ENCODE assay signal across 17 cellular contexts in the genomic region with DNA sequence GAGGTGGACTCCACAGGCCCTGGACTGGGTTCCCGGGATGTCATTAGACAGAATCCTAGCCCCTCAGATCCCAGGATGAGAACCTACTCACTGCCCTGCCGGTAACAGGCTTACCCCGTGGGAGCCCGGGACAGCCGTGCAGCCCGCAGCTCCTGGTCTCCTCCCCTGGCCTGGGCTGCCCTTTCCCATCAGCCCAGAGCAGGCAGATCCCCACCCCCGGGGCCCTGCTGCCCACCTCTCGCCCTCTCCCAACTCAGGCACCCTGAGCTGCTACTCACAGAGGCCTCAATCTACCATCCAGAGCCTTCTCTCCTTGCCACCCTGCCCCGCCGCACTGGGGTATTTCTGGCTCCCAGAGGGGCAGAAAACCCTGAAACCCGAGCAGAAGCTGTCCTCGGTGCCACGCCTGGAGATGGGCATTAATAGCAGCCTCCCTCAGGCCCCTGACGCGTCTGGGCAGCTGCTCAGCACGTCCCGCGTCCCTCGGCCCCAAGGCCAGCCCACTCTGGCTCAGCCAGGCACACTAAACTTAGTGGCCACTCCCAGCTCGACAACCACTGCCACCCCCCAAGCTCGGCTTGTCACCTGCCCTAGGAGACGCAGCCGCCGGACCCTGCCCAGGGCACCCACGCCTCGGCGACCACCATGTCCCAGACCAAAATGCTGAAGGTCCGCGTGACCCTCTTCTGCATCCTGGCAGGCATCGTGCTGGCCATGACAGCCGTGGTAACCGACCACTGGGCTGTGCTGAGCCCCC. TPM values are rescaled to one million over a fixed set of nuclear protein-coding genes. Genes with fewer than 3 reads are reported as not detected.
DNase-seq lines count a peak whose midpoint lies in the region; ATAC-seq, FAIRE-seq and TF ChIP-seq lines count a peak whose summit lies in the region.
"Had no signal": no experiment of that assay in that cellular context is flagged by ENCODE, and none has a peak within 500 bp of the region (broad histone marks: within the 10 kb centered on the region; RNA-seq: fewer than 3 reads in every experiment).

A gene with protein sequence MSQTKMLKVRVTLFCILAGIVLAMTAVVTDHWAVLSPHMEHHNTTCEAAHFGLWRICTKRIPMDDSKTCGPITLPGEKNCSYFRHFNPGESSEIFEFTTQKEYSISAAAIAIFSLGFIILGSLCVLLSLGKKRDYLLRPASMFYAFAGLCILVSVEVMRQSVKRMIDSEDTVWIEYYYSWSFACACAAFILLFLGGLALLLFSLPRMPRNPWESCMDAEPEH (plus strand): TSS at position 539 of the 757 bp plus-strand sequence. CDS start 107 bp downstream, at position 646.

- H3K9ac ChIP-seq in H1 (replicated peaks in 1 of 4; ENCODE audit: extremely low read depth in 1 of 4, low read depth in 3 of 4, low read length in 3 of 4) (no peak within 1 kb of the TSS), skeletal muscle tissue (ENCODE audit: low read depth in 1 of 3, low read length in 3 of 3) (peak within 1 kb of the TSS; percentile 87 to 100 (median 96))

- peak within 1 kb of the TSS; percentile 86 for H3K27ac Mint-ChIP-seq in neural crest cell (ENCODE audit: unreplicated experiment)
- H3K27ac Mint-ChIP-seq in naive thymus-derived CD4-positive, alpha-beta T cell, result no peak within 1 kb of the TSS
- H3K27ac Mint-ChIP-seq: CD8-positive, alpha-beta T cell had no signal

- DNase-seq in HTR-8/SVneo (ENCODE audit: insufficient read length, low spot score), result no peak
- DNase-seq in H1 (ENCODE audit: low read depth in 1 of 2, low spot score in 2 of 2), result no peak
- DNase-seq in neural crest cell (ENCODE audit: low read depth, low spot score), result no peak
- DNase-seq in HK-2 (ENCODE audit: unreplicated experiment), result no peak
- no peak for DNase-seq in naive thymus-derived CD4-positive, alpha-beta T cell
- no peak for DNase-seq in AG20443 (ENCODE audit: low spot score)
- DNase-seq: BE2C; CD8-positive, alpha-beta T cell; COR-L47; DMS53; GOT3 had no signal

- no peak within 1 kb of the TSS for H3K27ac ChIP-seq in H1 (ENCODE audit: low read depth, low read length)
- peak within 1 kb of the TSS; percentile 97 for H3K27ac ChIP-seq in skeletal muscle tissue (ENCODE audit: low read depth, low read length)
- H3K27ac ChIP-seq in naive thymus-derived CD4-positive, alpha-beta T cell (ENCODE audit: low read depth, low read length), result no peak within 1 kb of the TSS
- H3K27ac ChIP-seq: C4-2B had no signal

- no peak within 1 kb of the TSS for H3K4me2 ChIP-seq in H1 (ENCODE audit: insufficient read depth in 1 of 2, low read depth in 2 of 2, low read length in 2 of 2)

- H3K4me3 ChIP-seq in H1 (ENCODE audit: extremely low read depth in 1 of 4, insufficient read depth in 2 of 4, low read depth in 3 of 4, low read length in 4 of 4), result no peak within 1 kb of the TSS
- peak within 1 kb of the TSS; percentile 78 to 93 (median 87) for H3K4me3 ChIP-seq in skeletal muscle tissue (ENCODE audit: low read length in 3 of 3)
- H3K4me3 ChIP-seq in naive thymus-derived CD4-positive, alpha-beta T cell (ENCODE audit: low read length), result no peak within 1 kb of the TSS
- H3K4me3 ChIP-seq: HAP-1 had no signal

- H4K91ac ChIP-seq in H1 (replicated peaks; ENCODE audit: insufficient read length, low read length), result no peak within 1 kb of the TSS

- H2AK5ac ChIP-seq in H1 (ENCODE audit: low read depth, low read length), result no peak within 1 kb of the TSS

- FAIRE-seq in HTR-8/SVneo (lab: Jason Lieb, UNC) (peak; percentile 16), H1 (lab: Jason Lieb, UNC) (no peak)
- FAIRE-seq: A204.1, GM18507, HepG2 had no signal

- H3K18ac ChIP-seq in H1 (ENCODE audit: extremely low read depth, low read length), result no peak within 1 kb of the TSS; the same call in 1 of the 2 replicates

- no peaks in the 10 kb centered on the region for H3K4me1 Mint-ChIP-seq in neural crest cell
- no peaks in the 10 kb centered on the region for H3K4me1 Mint-ChIP-seq in naive thymus-derived CD4-positive, alpha-beta T cell

- WGBS in H1 (ENCODE audit: extremely low coverage in 1 of 2, insufficient coverage in 1 of 2, insufficient read length in 1 of 2, insufficient replicate concordance in 2 of 2, low coverage in 1 of 2, low lambda C conversion rate in 2 of 2, missing lambda C conversion rate in 1 of 2), 2 experiments, result 89% methylated on average over 29 of the region's 32 CpGs; no CpG with 5 or more reads in 1 of the 2 experiments

- no peak within 1 kb of the TSS for H2BK12ac ChIP-seq in H1 (ENCODE audit: low read depth, low read length)

- intact Hi-C loops in naive thymus-derived CD4-positive, alpha-beta T cell (cut with micrococcal nuclease), result no loop called here

- H2BK120ac ChIP-seq in H1 (replicated peaks; ENCODE audit: low read depth, low read length), result no peak within 1 kb of the TSS

- no peaks in the 10 kb centered on the region for H3K27me3 Mint-ChIP-seq in neural crest cell (ENCODE audit: low read depth)
- H3K27me3 Mint-ChIP-seq in naive thymus-derived CD4-positive, alpha-beta T cell, result peaks cover 0 to 2% (median 0%) of the 10 kb centered on the region in 5 donors

- H3K27me3 ChIP-seq in H1 (replicated peaks in 1 of 4; ENCODE audit: control insufficient read depth in 3 of 4, extremely low read depth in 1 of 4, insufficient read depth in 3 of 4, low read length in 3 of 4), result no peaks in the 10 kb centered on the region
- H3K27me3 ChIP-seq in skeletal muscle tissue (ENCODE audit: control insufficient read depth in 3 of 3, insufficient read depth in 3 of 3, low read length in 3 of 3), result no peaks in the 10 kb centered on the region
- no peaks in the 10 kb centered on the region for H3K27me3 ChIP-seq in naive thymus-derived CD4-positive, alpha-beta T cell (ENCODE audit: control insufficient read depth in 2 of 2, insufficient read depth in 2 of 2, low read length in 2 of 2)
- H3K27me3 ChIP-seq: BE2C had no signal

- peaks cover 2% of the 10 kb centered on the region for H3K36me3 Mint-ChIP-seq in neural crest cell (ENCODE audit: low read depth)
- H3K36me3 Mint-ChIP-seq in naive thymus-derived CD4-positive, alpha-beta T cell, result peaks cover 0 to 11% (median 2%) of the 10 kb centered on the region in 5 donors

- H4K20me1 ChIP-seq in H1 (replicated peaks in 1 of 2; ENCODE audit: control insufficient read depth in 1 of 2, insufficient read depth in 2 of 2, low read length in 2 of 2), result no peaks in the 10 kb centered on the region

- POLR2A ChIA-PET in H1 (lab: Charles Lee; ENCODE audit: partially characterized antibody), result interaction anchor here (0.7 to 1.4 kb wide), 3 partner anchors 11 to 92 kb away, joined by 3 to 4 read pairs (median 3); no protein-coding TSS in a partner anchor
- POLR2A ChIA-PET in naive thymus-derived CD4-positive, alpha-beta T cell (lab: Charles Lee), result no interaction called here

- peaks cover 8% of the 10 kb centered on the region for H3K9me3 Mint-ChIP-seq in neural crest cell
- H3K9me3 Mint-ChIP-seq in naive thymus-derived CD4-positive, alpha-beta T cell, result peaks cover 6 to 26% (median 19%) of the 10 kb centered on the region in 11 donors

- no peak within 1 kb of the TSS for H4K5ac ChIP-seq in H1 (ENCODE audit: insufficient read length, low read depth, low read length)

- TF ChIP-seq CTCF in H1 (IDR thresholded peaks at IDR 0.05; ENCODE audit: control extremely low read depth in 1 of 3, insufficient read depth in 1 of 3, low read depth in 1 of 3, low read length in 3 of 3), result no peak
- no peak for TF ChIP-seq CTCF in neural crest cell (conservative IDR thresholded peaks at IDR 0.05)

- no peak within 1 kb of the TSS for H2BK5ac ChIP-seq in H1 (ENCODE audit: low read depth, low read length)

- H3K4me3 Mint-ChIP-seq in neural crest cell, result no peak within 1 kb of the TSS
- H3K4me3 Mint-ChIP-seq in naive thymus-derived CD4-positive, alpha-beta T cell, result no peak within 1 kb of the TSS
- H3K4me3 Mint-ChIP-seq: CD8-positive, alpha-beta T cell had no signal

- H3K79me1 ChIP-seq in H1 (ENCODE audit: low read depth, low read length), result no peaks in the 10 kb centered on the region

- TF ChIP-seq POLR2A in H1 (IDR thresholded peaks at IDR 0.05; ENCODE audit: control extremely low read depth in 1 of 2, low read depth in 2 of 2, low read length in 2 of 2), result no peak

- no peak within 1 kb of the TSS for H3K23ac ChIP-seq in H1 (ENCODE audit: insufficient read length)

- no peak within 1 kb of the TSS for H2AFZ ChIP-seq in H1 (ENCODE audit: low read length)

- H3K4ac ChIP-seq in H1 (replicated peaks; ENCODE audit: insufficient read length, low read depth, low read length), result no peak within 1 kb of the TSS

- H3K36me3 ChIP-seq in H1 (ENCODE audit: control insufficient read depth in 2 of 4, insufficient read depth in 4 of 4, low read length in 3 of 4), result no peaks in the 10 kb centered on the region; a peak in 1 of 8 replicates
- H3K36me3 ChIP-seq in skeletal muscle tissue (ENCODE audit: control insufficient read depth in 3 of 3, insufficient read depth in 3 of 3, low read length in 3 of 3), result peaks cover 0 to 9% (median 8%) of the 10 kb centered on the region in 3 donors
- H3K36me3 ChIP-seq in naive thymus-derived CD4-positive, alpha-beta T cell (ENCODE audit: control insufficient read depth in 2 of 3, insufficient read depth in 3 of 3, low read length in 3 of 3), result no peaks in the 10 kb centered on the region
- H3K36me3 ChIP-seq: BE2C, HAP-1 had no signal

- no peak for ATAC-seq in naive thymus-derived CD4-positive, alpha-beta T cell
- ATAC-seq: CD8-positive, alpha-beta T cell had no signal

- TF ChIP-seq EP300 in H1 (IDR thresholded peaks at IDR 0.05; ENCODE audit: borderline replicate concordance in 1 of 2, low read depth in 2 of 2, low read length in 2 of 2), result no peak

- H3K9me3 ChIP-seq in H1 (ENCODE audit: insufficient read depth in 2 of 2, low read depth in 1 of 2, low read length in 1 of 2) (peaks cover 6 to 10% of the 10 kb centered on the region in 2 experiments; a peak in 2 of 4 replicates), skeletal muscle tissue (ENCODE audit: control insufficient read depth in 3 of 3, low read length in 3 of 3) (peaks cover 0 to 5% (median 0%) of the 10 kb centered on the region in 3 donors)
- H3K9me3 ChIP-seq in naive thymus-derived CD4-positive, alpha-beta T cell (ENCODE audit: control insufficient read depth in 2 of 3, low read length in 3 of 3), result peaks cover 4 to 13% (median 8%) of the 10 kb centered on the region in 3 experiments

- no peak within 1 kb of the TSS for H2BK20ac ChIP-seq in H1 (ENCODE audit: low read length)

- H3K79me2 ChIP-seq in H1 (ENCODE audit: control insufficient read depth in 1 of 2, insufficient read depth in 2 of 2, low read length in 2 of 2), result no peaks in the 10 kb centered on the region

- CTCF ChIA-PET in H1 (lab: Charles Lee; ENCODE audit: partially characterized antibody), result interaction anchor here (0.9 to 1.6 kb wide), 6 partner anchors 11 to 290 kb away, joined by 3 to 4 read pairs (median 3); no protein-coding TSS in a partner anchor
- CTCF ChIA-PET in naive thymus-derived CD4-positive, alpha-beta T cell (lab: Charles Lee), result no interaction called here

- H2BK15ac ChIP-seq in H1 (ENCODE audit: low read length), result no peak within 1 kb of the TSS

- H4K8ac ChIP-seq in H1 (ENCODE audit: extremely low read depth, insufficient read depth, low read length), result peak within 1 kb of the TSS; percentile 29

- H3K4me1 ChIP-seq in H1 (replicated peaks in 1 of 4; ENCODE audit: control insufficient read depth in 3 of 4, insufficient read depth in 4 of 4, low read length in 3 of 4), result no peaks in the 10 kb centered on the region
- H3K4me1 ChIP-seq in skeletal muscle tissue (ENCODE audit: control insufficient read depth in 3 of 3, insufficient read depth in 3 of 3, low read length in 3 of 3), result peaks cover 30 to 53% (median 31%) of the 10 kb centered on the region in 3 donors
- no peaks in the 10 kb centered on the region for H3K4me1 ChIP-seq in naive thymus-derived CD4-positive, alpha-beta T cell (ENCODE audit: control insufficient read depth in 2 of 2, insufficient read depth in 2 of 2, low read length in 2 of 2)
- H3K4me1 ChIP-seq: HAP-1 had no signal

- H3K23me2 ChIP-seq in H1 (ENCODE audit: low read depth, low read length), result no peaks in the 10 kb centered on the region

- no peak for TF ChIP-seq RAD21 in H1 (IDR thresholded peaks at IDR 0.05 in 1 of 2, conservative IDR thresholded peaks at IDR 0.05 in 1 of 2; ENCODE audit: low read depth in 2 of 2, low read length in 2 of 2)

- no peak within 1 kb of the TSS for H3K14ac ChIP-seq in H1 (ENCODE audit: insufficient read length)

- H3K56ac ChIP-seq in H1 (replicated peaks; ENCODE audit: insufficient read length, low read depth, low read length), result no peak within 1 kb of the TSS

RNA-seq across cellular contexts. Expression of the gene that starts here (rescaled TPM):
- not detected in 2 replicates for total RNA-seq in H1 (2021; fragmentation: NEBNext Ultra II Directional; extraction: Animal tissue kit (Norgen Biotek cat#: 25700))
- polyA plus RNA-seq in H1 (2011; rRNA removed), result 0.13 TPM in 1 of 2 replicates, not detected in the other
- polyA plus RNA-seq in H1 (2011; cell fraction: cytosol; rRNA removed), result not detected
- 0.09 TPM for polyA plus RNA-seq in H1 (2011; cell fraction: nucleus; rRNA removed)
- not detected in 4 replicates for polyA plus RNA-seq in H1 (2012, experiment 1 of 2)
- polyA plus RNA-seq in H1 (2012, experiment 2 of 2), result not detected
- polyA plus RNA-seq in H1 (2013, experiment 1 of 2), result not detected
- polyA plus RNA-seq in H1 (2013, experiment 2 of 2), result not detected
- polyA minus RNA-seq in H1 (2011; rRNA and poly(A)+ RNA removed), result not detected in 2 replicates
- not detected for polyA minus RNA-seq in H1 (2011; cell fraction: cytosol; rRNA and poly(A)+ RNA removed)
- polyA minus RNA-seq in H1 (2011; cell fraction: nucleus; rRNA and poly(A)+ RNA removed), result not detected
- total RNA-seq in neural crest cell (0.32 and 0.44 TPM in 2 replicates), skeletal muscle tissue (43.3 TPM)
- not detected for total RNA-seq in naive thymus-derived CD4-positive, alpha-beta T cell
- not detected for polyA plus RNA-seq in naive thymus-derived CD4-positive, alpha-beta T cell
- total RNA-seq: CD8-positive, alpha-beta T cell; HepG2 had no signal
- polyA plus RNA-seq: HepG2 had no signal

Comparison
In these comparisons a context has a peak if more than half of its experiments do, and no peak if none do; other contexts are left out.
1. RNA of the gene that starts here (total RNA-seq): 43.3 TPM in skeletal muscle tissue (single experiment); 0.32 to 0.44 TPM in neural crest cell, not detected in H1 and not detected in naive thymus-derived CD4-positive, alpha-beta T cell; every median in the first group is over 10 times any median in the second.
2. H3K4me3 ChIP-seq: peak in skeletal muscle tissue (3 of 3); none in H1 (0 of 4) and naive thymus-derived CD4-positive, alpha-beta T cell (single experiment).
3. H3K9ac ChIP-seq: peak in skeletal muscle tissue (3 of 3); none in H1 (0 of 4).